8 cellular contexts compared by ENCODE assay signal in genomic region chr1:40848530-40849189, GRCh38. TPM values are rescaled to one million over a fixed set of nuclear protein-coding genes. Genes with fewer than 3 reads are reported as not detected.
A peak's percentile ranks its signal among the peaks of the same experiment; 100 is the strongest.
DNase-seq lines count a peak whose midpoint lies in the region; ATAC-seq and TF ChIP-seq lines count a peak whose summit lies in the region.

No MANE protein-coding gene starts in this region.

- no peak overlapping the region for H3K27ac ChIP-seq in hepatocyte

- no peaks in the 10 kb centered on the region for H4K20me1 ChIP-seq in hepatocyte (ENCODE audit: insufficient read depth, poor library complexity, severe bottlenecking)

- no peaks in the 10 kb centered on the region for H3K9me2 ChIP-seq in hepatocyte (replicated peaks; ENCODE audit: insufficient read depth)

- no peaks in the 10 kb centered on the region for H3K79me2 ChIP-seq in hepatocyte

- no peaks in the 10 kb centered on the region for H3K4me1 ChIP-seq in hepatocyte (ENCODE audit: insufficient read depth)

- TF ChIP-seq CTCF in AG10803 (conservative IDR thresholded peaks at IDR 0.05; ENCODE audit: low read length) (peak; percentile 98), GM13977 (IDR thresholded peaks at IDR 0.05; ENCODE audit: extremely low read depth, insufficient read depth, missing control alignments) (peak; percentile 83), hepatocyte (IDR thresholded peaks at IDR 0.05; ENCODE audit: poor library complexity) (peak; percentile 83)

- H3K4me2 ChIP-seq in hepatocyte: no peak overlapping the region

- in situ Hi-C loops in GM13977 (cut with MboI; ENCODE audit: low pct_unique_long_range_greater_than_20kb, low sequenced_read_pairs, unreplicated experiment): loop anchor here (10.0 kb wide), 1 partner anchor 64 kb away; the partner anchor contains the start of gene KCNQ4

- no peaks in the 10 kb centered on the region for H3K36me3 ChIP-seq in hepatocyte (replicated peaks; ENCODE audit: insufficient read depth, low read depth)

- peak; percentile 69 for DNase-seq in AG10803 (ENCODE audit: low read depth)
- peak; percentile 42 for DNase-seq in GM13977 (ENCODE audit: low spot score)
- DNase-seq in NCI-H2227 treated with DMSO at 0.1 percent for 48 hours (lab: John Stamatoyannopoulos, UW): peak; percentile 41
- peak; percentile 56 for DNase-seq in amniotic epithelial cell (ENCODE audit: low read depth)
- peak; percentile 86 for DNase-seq in hepatocyte (ENCODE audit: low spot score)
- DNase-seq in smooth muscle cell of the brain vasculature (ENCODE audit: low read depth, low spot score): peak; percentile 57

- 40% methylated on average over 6 of the region's 6 CpGs for WGBS in hepatocyte (ENCODE audit: low lambda C conversion rate, missing lambda C conversion rate)

- no peaks in the 10 kb centered on the region for H3K9me3 ChIP-seq in hepatocyte (ENCODE audit: low read depth)

- no peak overlapping the region for H2AFZ ChIP-seq in hepatocyte

- H3K27me3 ChIP-seq in hepatocyte: no peaks in the 10 kb centered on the region

- H3K4me3 ChIP-seq in AG10803 (ENCODE audit: low read length): no peak overlapping the region
- no peak overlapping the region for H3K4me3 ChIP-seq in hepatocyte

- no peak for ATAC-seq in HG03045 (IDR thresholded peaks at IDR 0.05; ENCODE audit: unreplicated experiment)
- no peak for ATAC-seq in HG03432 (IDR thresholded peaks at IDR 0.05; ENCODE audit: unreplicated experiment)

RNA-seq across cellular contexts. Expression of gene CITED4, which starts 13.5 kb away (rescaled TPM):
- total RNA-seq in hepatocyte: 3.9 and 6.8 TPM in 2 replicates
- 29.0 and 30.0 TPM in 2 replicates for polyA plus RNA-seq in hepatocyte
